12 cellular contexts compared by ENCODE assay signal in genomic region chr9:3708751-3709150, GRCh38.
DNase-seq lines count a peak whose midpoint lies in the region; FAIRE-seq and TF ChIP-seq lines count a peak whose summit lies in the region.
"Had no signal": no experiment of that assay in that cellular context is flagged by ENCODE, and none has a peak within 500 bp of the region (broad histone marks: within the 10 kb centered on the region; RNA-seq: fewer than 3 reads in every experiment).

No MANE protein-coding gene starts in this region.

- TF ChIP-seq POLR2A in GM12892 (IDR thresholded peaks at IDR 0.05; ENCODE audit: low read depth, low read length): no peak

- peak; percentile 14 for DNase-seq in HT1080 (ENCODE audit: low read depth)
- DNase-seq in NCI-H345 treated with DMSO at 0.1 percent for 48 hours (lab: John Stamatoyannopoulos, UW; ENCODE audit: unreplicated experiment): peak; percentile 51
- peak; percentile 58 for DNase-seq in dermis blood vessel endothelial cell
- DNase-seq in occipital lobe (lab: John Stamatoyannopoulos, UW): peak; percentile 1
- DNase-seq in activated T-cell treated with anti-CD3 and anti-CD28 coated beads, Interleukin-2, amount 50 U/mL, for 1 hour: no peak
- DNase-seq in NCI-H510A treated with DMSO at 0.1 percent for 48 hours (lab: John Stamatoyannopoulos, UW): no peak
- no peak for DNase-seq in GM12892 (ENCODE audit: insufficient read length)
- DNase-seq in A172 (ENCODE audit: low spot score): no peak
- DNase-seq: HCEC 1CT, NCI-H526, nephron progenitor cell, T-helper 2 cell had no signal

- no peak for FAIRE-seq in GM12892 (lab: Jason Lieb, UNC)

Comparison
In these comparisons a context has a peak if more than half of its experiments do, and no peak if none do; other contexts are left out.
1. DNase-seq: peak in HT1080 (single experiment), NCI-H345 treated with DMSO at 0.1 percent for 48 hours (single experiment), dermis blood vessel endothelial cell (single experiment) and occipital lobe (single experiment); none in activated T-cell treated with anti-CD3 and anti-CD28 coated beads, Interleukin-2, amount 50 U/mL, for 1 hour (single experiment), NCI-H510A treated with DMSO at 0.1 percent for 48 hours (single experiment), GM12892 (single experiment) and A172 (single experiment).